ENCODE assay signal across 2 cellular contexts in the genomic region with DNA sequence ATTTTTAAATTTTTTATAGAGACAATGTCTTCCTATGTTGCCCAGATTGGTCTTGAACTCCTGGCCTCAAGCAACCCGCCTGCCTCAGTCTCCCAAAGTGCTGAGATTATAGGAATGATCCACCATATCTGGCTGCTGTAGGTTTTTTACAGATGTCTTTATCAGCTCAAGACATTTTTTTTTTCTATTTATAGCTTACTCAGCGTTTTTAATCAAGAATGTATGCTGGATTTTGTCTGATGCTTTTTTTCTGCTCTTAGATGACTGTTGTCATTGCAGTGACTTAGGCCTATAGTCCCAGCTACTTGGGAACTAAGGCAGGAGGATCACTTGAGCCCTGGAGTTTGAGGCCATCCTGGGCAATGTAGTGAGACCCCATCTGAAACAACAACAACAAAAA.
A peak's percentile ranks its signal among the peaks of the same experiment; 100 is the strongest.
TF ChIP-seq lines count a peak whose summit lies in the region.

No MANE protein-coding gene starts in this region.

TF ChIP-seq in HepG2, 621 proteins besides CTCF, POLR2A, EP300 and RAD21:
- TF ChIP-seq, protein P1, sequence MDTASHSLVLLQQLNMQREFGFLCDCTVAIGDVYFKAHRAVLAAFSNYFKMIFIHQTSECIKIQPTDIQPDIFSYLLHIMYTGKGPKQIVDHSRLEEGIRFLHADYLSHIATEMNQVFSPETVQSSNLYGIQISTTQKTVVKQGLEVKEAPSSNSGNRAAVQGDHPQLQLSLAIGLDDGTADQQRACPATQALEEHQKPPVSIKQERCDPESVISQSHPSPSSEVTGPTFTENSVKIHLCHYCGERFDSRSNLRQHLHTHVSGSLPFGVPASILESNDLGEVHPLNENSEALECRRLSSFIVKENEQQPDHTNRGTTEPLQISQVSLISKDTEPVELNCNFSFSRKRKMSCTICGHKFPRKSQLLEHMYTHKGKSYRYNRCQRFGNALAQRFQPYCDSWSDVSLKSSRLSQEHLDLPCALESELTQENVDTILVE (CRISPR knock-in tag; IDR thresholded peaks at IDR 0.05): no peak
- TF ChIP-seq ZNF124 (CRISPR knock-in tag; IDR thresholded peaks at IDR 0.05) (no peak), MAFF (IDR thresholded peaks at IDR 0.05; ENCODE audit: low read depth, low read length) (peak; percentile 98), MAFK (conservative IDR thresholded peaks at IDR 0.05 in 1 of 2, IDR thresholded peaks at IDR 0.05 in 1 of 2; ENCODE audit: low read length in 2 of 2) (peak; percentile 97 to 98)

TF ChIP-seq in H1, 55 proteins besides CTCF, POLR2A, EP300 and RAD21:
- TF ChIP-seq MAFK (IDR thresholded peaks at IDR 0.05; ENCODE audit: low read depth, low read length) (peak; percentile 93), CHD7 (IDR thresholded peaks at IDR 0.05; ENCODE audit: insufficient replicate concordance, low read length) (no peak)
